Comparison of ENCODE assay signal across 8 cellular contexts in genomic region chr1:168082008-168082876, GRCh38. TPM values are rescaled to one million over a fixed set of nuclear protein-coding genes. Genes with fewer than 3 reads are reported as not detected.
A peak's percentile ranks its signal among the peaks of the same experiment; 100 is the strongest.
DNase-seq lines count a peak whose midpoint lies in the region; ATAC-seq and TF ChIP-seq lines count a peak whose summit lies in the region.

No MANE protein-coding gene starts in this region.

- peaks cover 0 to 18% of the 10 kb centered on the region in 2 donors for H3K36me3 ChIP-seq in psoas muscle (ENCODE audit: insufficient read depth in 1 of 2, low read depth in 1 of 2)

- peak overlapping the region; percentile 44 for H3K27ac ChIP-seq in psoas muscle

- H3K9me3 ChIP-seq in psoas muscle: no peaks in the 10 kb centered on the region

- peaks cover 12% of the 10 kb centered on the region for H3K4me1 ChIP-seq in psoas muscle

- H3K4me3 ChIP-seq in psoas muscle: no peak overlapping the region

- intact Hi-C loops in head of caudate nucleus (cut with DNase I): no loop called here
- intact Hi-C loops in psoas muscle (cut with DNase I): loop anchor here in 1 of 2 donors (5.0 kb wide), 1 partner anchor 360 kb away; the partner anchor contains the start of gene MPZL1

- DNase-seq in NCI-H1105 (lab: John Stamatoyannopoulos, UW) (peak; percentile 64), head of caudate nucleus (peak; percentile 51 to 90 (median 78)), psoas muscle (peak; percentile 59 to 83), cortex of kidney (lab: John Stamatoyannopoulos, UW) (no peak)
- DNase-seq in activated naive CD4-positive, alpha-beta T cell treated with anti-CD3 and anti-CD28 coated beads, Interleukin-2, amount 50 U/mL, for 16 hours: peak; percentile 70

- no peaks in the 10 kb centered on the region for H3K27me3 ChIP-seq in psoas muscle (ENCODE audit: insufficient read depth in 3 of 3, low read length in 2 of 3)

- 54 to 59% (median 54%) methylated on average over 8 of the region's 8 CpGs for WGBS in psoas muscle, 3 donors

- TF ChIP-seq CTCF in psoas muscle (IDR thresholded peaks at IDR 0.05): peak; percentile 86

- ATAC-seq in GM18498 (IDR thresholded peaks at IDR 0.05; ENCODE audit: unreplicated experiment) (peak; percentile 90), HG02759 (IDR thresholded peaks at IDR 0.05; ENCODE audit: unreplicated experiment) (peak; percentile 88), SK-N-SH treated with all-trans-retinoic acid at 6 μM for 48 hours (peak; percentile 90), psoas muscle (peak; percentile 81 to 88 (median 85))

TF ChIP-seq in SK-N-SH treated with all-trans-retinoic acid at 6 μM for 48 hours, 23 proteins besides CTCF, POLR2A, EP300 and RAD21:
- TF ChIP-seq PATZ1 (CRISPR knock-in tag; IDR thresholded peaks at IDR 0.05; ENCODE audit: borderline replicate concordance): no peak
- TF ChIP-seq TOX (CRISPR knock-in tag; IDR thresholded peaks at IDR 0.05; ENCODE audit: borderline replicate concordance): peak; percentile 8; the same call in 1 of the 2 replicates

RNA-seq across cellular contexts. Expression of gene GPR161, which starts 54.5 kb away (rescaled TPM):
- 1 to 10 TPM in 3 of 4 donors, under 1 TPM in 1; 0.67 to 2.6 (median 1.4) TPM for total RNA-seq in psoas muscle
- polyA plus RNA-seq in psoas muscle: under 1 TPM; 0.38 to 0.67 (median 0.46) TPM
